In genomic region chr12:123237646-123238329, GRCh38 we compare ENCODE assay signal across 1 cellular context.
TF ChIP-seq lines count a peak whose summit lies in the region.

No MANE protein-coding gene starts in this region.

TF ChIP-seq in HCT116, 20 proteins besides CTCF, POLR2A, EP300 and RAD21 (continued from another document):
- no peak for TF ChIP-seq REST (IDR thresholded peaks at IDR 0.05; ENCODE audit: low read depth)
- no peak for TF ChIP-seq SRF (IDR thresholded peaks at IDR 0.05; ENCODE audit: low read depth)
- TF ChIP-seq, protein P1, sequence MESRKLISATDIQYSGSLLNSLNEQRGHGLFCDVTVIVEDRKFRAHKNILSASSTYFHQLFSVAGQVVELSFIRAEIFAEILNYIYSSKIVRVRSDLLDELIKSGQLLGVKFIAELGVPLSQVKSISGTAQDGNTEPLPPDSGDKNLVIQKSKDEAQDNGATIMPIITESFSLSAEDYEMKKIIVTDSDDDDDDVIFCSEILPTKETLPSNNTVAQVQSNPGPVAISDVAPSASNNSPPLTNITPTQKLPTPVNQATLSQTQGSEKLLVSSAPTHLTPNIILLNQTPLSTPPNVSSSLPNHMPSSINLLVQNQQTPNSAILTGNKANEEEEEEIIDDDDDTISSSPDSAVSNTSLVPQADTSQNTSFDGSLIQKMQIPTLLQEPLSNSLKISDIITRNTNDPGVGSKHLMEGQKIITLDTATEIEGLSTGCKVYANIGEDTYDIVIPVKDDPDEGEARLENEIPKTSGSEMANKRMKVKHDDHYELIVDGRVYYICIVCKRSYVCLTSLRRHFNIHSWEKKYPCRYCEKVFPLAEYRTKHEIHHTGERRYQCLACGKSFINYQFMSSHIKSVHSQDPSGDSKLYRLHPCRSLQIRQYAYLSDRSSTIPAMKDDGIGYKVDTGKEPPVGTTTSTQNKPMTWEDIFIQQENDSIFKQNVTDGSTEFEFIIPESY (IDR thresholded peaks at IDR 0.05; ENCODE audit: extremely low read depth, insufficient replicate concordance, low read length): no peak
- TF ChIP-seq EZH2 (IDR thresholded peaks at IDR 0.05): no peak
- TF ChIP-seq ELF1 (IDR thresholded peaks at IDR 0.05; ENCODE audit: borderline replicate concordance, low read depth): no peak
- TF ChIP-seq, protein P2, sequence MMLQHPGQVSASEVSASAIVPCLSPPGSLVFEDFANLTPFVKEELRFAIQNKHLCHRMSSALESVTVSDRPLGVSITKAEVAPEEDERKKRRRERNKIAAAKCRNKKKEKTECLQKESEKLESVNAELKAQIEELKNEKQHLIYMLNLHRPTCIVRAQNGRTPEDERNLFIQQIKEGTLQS (IDR thresholded peaks at IDR 0.05): no peak
- no peak for TF ChIP-seq JUND (IDR thresholded peaks at IDR 0.05)
- TF ChIP-seq YY1 (IDR thresholded peaks at IDR 0.05; ENCODE audit: extremely low read depth, insufficient replicate concordance, low read depth, low read length): no peak
- TF ChIP-seq SP1 (IDR thresholded peaks at IDR 0.05; ENCODE audit: low read depth): no peak
- TF ChIP-seq MAX (IDR thresholded peaks at IDR 0.05): no peak
